Comparison of ENCODE assay signal across 1 cellular context in genomic region chr2:198488964-198489363, GRCh38.
A peak's percentile ranks its signal among the peaks of the same experiment; 100 is the strongest.
TF ChIP-seq lines count a peak whose summit lies in the region.

No MANE protein-coding gene starts in this region.

TF ChIP-seq in HepG2, 621 proteins besides CTCF, POLR2A, EP300 and RAD21 (continued from another document):
- TF ChIP-seq MAFF (IDR thresholded peaks at IDR 0.05; ENCODE audit: low read depth, low read length), result peak; percentile 67
- TF ChIP-seq KDM5A (IDR thresholded peaks at IDR 0.05; ENCODE audit: borderline replicate concordance, low read length), result no peak
